ENCODE assay signal across 8 cellular contexts in genomic region chr1:26696191-26696644, GRCh38. TPM values are rescaled to one million over a fixed set of nuclear protein-coding genes. Genes with fewer than 3 reads are reported as not detected.
DNase-seq lines count a peak whose midpoint lies in the region; ATAC-seq and TF ChIP-seq lines count a peak whose summit lies in the region.

No MANE protein-coding gene starts in this region.

- DNase-seq in GM23338 (ENCODE audit: low spot score) = no peak
- DNase-seq in T-cell = peak in 17 of 34 experiments; percentile 2 to 49 (median 20)
- no peak for DNase-seq in fibroblast of the aortic adventitia (ENCODE audit: low read depth)
- DNase-seq in retina = no peak
- DNase-seq in G401 (ENCODE audit: low spot score) = no peak
- no peak for DNase-seq in MV-4-11 (lab: John Stamatoyannopoulos, UW)

- H3K27ac ChIP-seq in GM23338 (ENCODE audit: low read depth) (no peak overlapping the region), rectal smooth muscle tissue (ENCODE audit: low read depth, low read length) (peak overlapping the region; percentile 91)

- in situ Hi-C loops in G401 (cut with HindIII; ENCODE audit: low sequenced_read_pairs) = no loop called here

- ATAC-seq in GM23338 = no peak
- ATAC-seq in T-cell (replicated peaks in 1 of 4) = peak; percentile 3 to 23 (median 15)
- ATAC-seq in GM19467 (IDR thresholded peaks at IDR 0.05; ENCODE audit: unreplicated experiment) = no peak

- CTCF ChIA-PET in T-cell (lab: Charles Lee) = interaction anchor here in 1 of 2 donors (1.0 to 2.8 kb wide), 2 partner anchors 37 to 93 kb away, joined by 3 to 32 read pairs; partner anchors contain the start of gene PIGV

- H3K4me1 ChIP-seq in GM23338 (ENCODE audit: insufficient read depth) (peaks cover 47% of the 10 kb centered on the region), rectal smooth muscle tissue (ENCODE audit: control insufficient read depth, insufficient read depth, low read length) (peaks cover 49% of the 10 kb centered on the region)

- H3K36me3 Mint-ChIP-seq in GM23338 (ENCODE audit: low read depth) (no peaks in the 10 kb centered on the region; the same call in 2 of the 3 replicates), T-cell (no peaks in the 10 kb centered on the region)

- no peak for TF ChIP-seq CTCF in GM23338 (conservative IDR thresholded peaks at IDR 0.05; ENCODE audit: low read depth in 2 of 2)
- no peak for TF ChIP-seq CTCF in fibroblast of the aortic adventitia (IDR thresholded peaks at IDR 0.05; ENCODE audit: insufficient read depth, low read length)

- peak overlapping the region; percentile 79 for H3K4me2 ChIP-seq in GM23338

- peaks cover 48% of the 10 kb centered on the region for H3K79me2 ChIP-seq in GM23338 (replicated peaks; ENCODE audit: insufficient read depth)

- no peaks in the 10 kb centered on the region for H3K9me2 ChIP-seq in GM23338 (ENCODE audit: insufficient read depth)

- peak overlapping the region; percentile 64 for H3K9ac ChIP-seq in rectal smooth muscle tissue (ENCODE audit: low read length)

- no peaks in the 10 kb centered on the region for H3F3A ChIP-seq in GM23338 (replicated peaks; ENCODE audit: low read depth)

- H3K9me3 Mint-ChIP-seq in GM23338 (peaks cover 25% of the 10 kb centered on the region; the same call in 2 of the 3 replicates), T-cell (no peaks in the 10 kb centered on the region)

- H3K4me3 Mint-ChIP-seq in GM23338 (peak overlapping the region; percentile 64; the same call in 2 of the 3 replicates), T-cell (peak overlapping the region in 2 of 3 donors; percentile 77)

- H3K36me3 ChIP-seq in GM23338 (ENCODE audit: insufficient read depth) = no peaks in the 10 kb centered on the region
- no peaks in the 10 kb centered on the region for H3K36me3 ChIP-seq in rectal smooth muscle tissue (ENCODE audit: control insufficient read depth, insufficient read depth, low read length)

- H3K4me3 ChIP-seq in GM23338 = peak overlapping the region; percentile 68
- H3K4me3 ChIP-seq in fibroblast of the aortic adventitia (ENCODE audit: low read depth, low read length) = peak overlapping the region; percentile 79
- H3K4me3 ChIP-seq in rectal smooth muscle tissue (ENCODE audit: low read length) = peak overlapping the region; percentile 65

- H3K4me1 Mint-ChIP-seq in GM23338 = peaks cover 18% of the 10 kb centered on the region
- H3K4me1 Mint-ChIP-seq in T-cell = peaks cover 28 to 34% (median 29%) of the 10 kb centered on the region in 3 donors

- H3K27me3 ChIP-seq in GM23338 (ENCODE audit: insufficient read depth) = peaks cover 13% of the 10 kb centered on the region
- no peaks in the 10 kb centered on the region for H3K27me3 ChIP-seq in rectal smooth muscle tissue (ENCODE audit: control insufficient read depth, insufficient read depth, low read length)

- H2AFZ ChIP-seq in GM23338 = no peak overlapping the region

- POLR2A ChIA-PET in T-cell (lab: Charles Lee) = interaction anchor here (1.0 kb wide), 3 partner anchors 44 to 92 kb away, joined by 4 read pairs; partner anchors contain the start of gene PIGV (in 1 of the 2)

- H3K27me3 Mint-ChIP-seq in GM23338 (ENCODE audit: insufficient read depth, low read depth, poor library complexity) (peaks cover 13% of the 10 kb centered on the region), T-cell (no peaks in the 10 kb centered on the region)

- peaks cover 30% of the 10 kb centered on the region for H4K20me1 ChIP-seq in GM23338 (replicated peaks; ENCODE audit: insufficient read depth)

- H3K27ac Mint-ChIP-seq in GM23338 = no peak overlapping the region
- H3K27ac Mint-ChIP-seq in T-cell = no peak overlapping the region

TF ChIP-seq in GM23338, 12 proteins besides CTCF, POLR2A, EP300 and RAD21:
- TF ChIP-seq ZNF331 (CRISPR knock-in tag; IDR thresholded peaks at IDR 0.05; ENCODE audit: low read depth) (no peak), ETS1 (IDR thresholded peaks at IDR 0.05) (no peak), CREB1 (CRISPR knock-in tag; IDR thresholded peaks at IDR 0.05; ENCODE audit: low read depth) (no peak), JUNB (IDR thresholded peaks at IDR 0.05; ENCODE audit: unreplicated experiment) (no peak), STAT1 (IDR thresholded peaks at IDR 0.05; ENCODE audit: unreplicated experiment) (no peak)

RNA-seq across cellular contexts. Expression of gene ARID1A, which starts 0.4 kb away (rescaled TPM):
- total RNA-seq in GM23338 (2014; rRNA removed; shearing (Covaris generic)) = 82.1 and 104 TPM in 2 replicates
- polyA plus RNA-seq in GM23338 (2016; fragmentation: Nextera tagmentation; extraction: Ambion mirVana) = 50.0 and 62.6 TPM in 2 replicates
- total RNA-seq in T-cell (100 to 1,000 TPM; 122 to 148 (median 126) TPM), fibroblast of the aortic adventitia (ENCODE audit: low replicate concordance) (17.4 and 26.9 TPM in 2 replicates)
- 14.3 and 21.5 TPM in 2 replicates for total RNA-seq in G401 (2014; rRNA removed; shearing (Covaris generic))

Comparison
In these comparisons a context has a peak if more than half of its experiments do, and no peak if none do; other contexts are left out.
1. ATAC-seq: peak in T-cell (4 of 4); none in GM23338 (single experiment) and GM19467 (single experiment).
2. Peak in every context shown above with its lines, with median percentiles within 50 percentile points of each other: H3K4me3 ChIP-seq.